Comparison of ENCODE assay signal across 8 cellular contexts in genomic region chr15:34223904-34224596, GRCh38. TPM values are rescaled to one million over a fixed set of nuclear protein-coding genes. Genes with fewer than 3 reads are reported as not detected.
DNase-seq lines count a peak whose midpoint lies in the region; ATAC-seq and TF ChIP-seq lines count a peak whose summit lies in the region.

No MANE protein-coding gene starts in this region.

- peaks cover 6% of the 10 kb centered on the region for H3K36me3 ChIP-seq in SJCRH30

- peaks cover 46% of the 10 kb centered on the region for H3K4me1 Mint-ChIP-seq in activated T-cell treated with anti-CD3 and anti-CD28 coated beads, Interleukin-2, amount 50 U/mL, for 72 hours (ENCODE audit: low read depth)
- H3K4me1 Mint-ChIP-seq in natural killer cell, result peaks cover 23 to 29% of the 10 kb centered on the region in 2 donors

- H3K27me3 Mint-ChIP-seq in activated T-cell treated with anti-CD3 and anti-CD28 coated beads, Interleukin-2, amount 50 U/mL, for 72 hours (ENCODE audit: low read depth), result no peaks in the 10 kb centered on the region
- no peaks in the 10 kb centered on the region for H3K27me3 Mint-ChIP-seq in natural killer cell (ENCODE audit: low read depth in 2 of 2)

- TF ChIP-seq CTCF in natural killer cell (IDR thresholded peaks at IDR 0.05) (no peak), GM20000 (IDR thresholded peaks at IDR 0.05; ENCODE audit: extremely low read depth, missing control alignments) (no peak)

- intact Hi-C loops in natural killer cell (cut with micrococcal nuclease), result loop anchor here (1.0 to 2.0 kb wide), 2 partner anchors 14 to 115 kb away; partner anchors contain the start of gene KATNBL1

- DNase-seq in activated T-cell treated with anti-CD3 and anti-CD28 coated beads, Interleukin-2, amount 50 U/mL, for 72 hours, result no peak
- DNase-seq in activated T-cell treated with anti-CD3 and anti-CD28 coated beads for 4 hours (no peak), SJCRH30 (peak in 1 of 2 experiments; percentile 5), epithelial cell of prostate (ENCODE audit: low read depth, low spot score) (no peak), natural killer cell (no peak), GM20000 (ENCODE audit: low spot score) (no peak), HuH-7 (ENCODE audit: low spot score) (no peak), globus pallidus (ENCODE audit: low spot score) (no peak)

- no peaks in the 10 kb centered on the region for H3K9me3 ChIP-seq in SJCRH30 (replicated peaks)

- H3K27me3 ChIP-seq in SJCRH30, result no peaks in the 10 kb centered on the region

- peak in 1 of 2 donors; percentile 4 for ATAC-seq in activated T-cell treated with anti-CD3 and anti-CD28 coated beads, Interleukin-2, amount 50 U/mL, for 72 hours (replicated peaks in 1 of 2)
- no peak for ATAC-seq in natural killer cell

- H3K4me1 ChIP-seq in SJCRH30, result no peaks in the 10 kb centered on the region

- peak overlapping the region; percentile 87 for H3K27ac ChIP-seq in SJCRH30
- H3K27ac ChIP-seq in epithelial cell of prostate, result peak overlapping the region; percentile 92

- peaks cover 13% of the 10 kb centered on the region in 2 donors for H3K36me3 Mint-ChIP-seq in activated T-cell treated with anti-CD3 and anti-CD28 coated beads, Interleukin-2, amount 50 U/mL, for 72 hours (ENCODE audit: insufficient read depth in 2 of 2)
- peaks cover 5% of the 10 kb centered on the region for H3K36me3 Mint-ChIP-seq in natural killer cell

- peak overlapping the region; percentile 77 for H3K4me3 ChIP-seq in SJCRH30

- H3K4me3 Mint-ChIP-seq in activated T-cell treated with anti-CD3 and anti-CD28 coated beads, Interleukin-2, amount 50 U/mL, for 72 hours, result peak overlapping the region; percentile 87 to 90
- peak overlapping the region; percentile 95 for H3K4me3 Mint-ChIP-seq in natural killer cell

- H3K9me3 Mint-ChIP-seq in activated T-cell treated with anti-CD3 and anti-CD28 coated beads, Interleukin-2, amount 50 U/mL, for 72 hours, result no peaks in the 10 kb centered on the region
- H3K9me3 Mint-ChIP-seq in natural killer cell, result no peaks in the 10 kb centered on the region

- H3K27ac Mint-ChIP-seq in activated T-cell treated with anti-CD3 and anti-CD28 coated beads, Interleukin-2, amount 50 U/mL, for 72 hours, result peak overlapping the region; percentile 93
- H3K27ac Mint-ChIP-seq in natural killer cell, result peak overlapping the region; percentile 98 to 99

RNA-seq across cellular contexts. Expression of gene EMC4, which starts 0.8 kb away (rescaled TPM):
- total RNA-seq in activated T-cell treated with anti-CD3 and anti-CD28 coated beads, Interleukin-2, amount 50 U/mL, for 72 hours, result 10 to 100 TPM; 74.6 to 85.0 TPM
- 131 and 134 TPM in 2 replicates for total RNA-seq in SJCRH30 (2014; rRNA removed; shearing (Covaris generic))
- total RNA-seq in natural killer cell, result 10 to 100 TPM; 72.4 to 78.4 (median 77.3) TPM

RNA-seq across cellular contexts. Expression of gene KATNBL1, which starts 14.2 kb away (rescaled TPM):
- total RNA-seq in activated T-cell treated with anti-CD3 and anti-CD28 coated beads, Interleukin-2, amount 50 U/mL, for 72 hours, result 10 to 100 TPM; 39.2 to 41.3 TPM
- 35.5 and 37.4 TPM in 2 replicates for total RNA-seq in SJCRH30 (2014; rRNA removed; shearing (Covaris generic))
- 10 to 100 TPM; 24.0 to 33.8 (median 26.1) TPM for total RNA-seq in natural killer cell
